In the genomic region with DNA sequence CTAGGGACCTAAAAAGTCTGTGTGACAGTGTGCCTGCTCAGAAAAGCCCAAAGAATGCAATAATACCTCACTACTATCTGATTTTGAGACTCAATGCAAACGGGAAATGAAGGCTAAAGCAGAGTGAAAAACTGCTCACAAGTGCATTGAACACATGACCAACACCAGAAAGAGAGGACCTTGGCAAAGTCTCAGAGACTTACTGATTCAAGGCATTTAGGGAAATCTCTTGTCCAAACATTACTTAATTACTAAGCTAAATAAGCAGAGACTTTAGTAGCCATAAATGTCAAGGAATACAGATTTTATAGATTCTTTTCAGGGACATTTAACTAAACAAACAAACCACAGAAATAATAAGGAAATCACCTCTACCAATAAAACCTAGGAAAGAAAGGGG, we compare ENCODE assay signal across 20 cellular contexts.
A peak's percentile ranks its signal among the peaks of the same experiment; 100 is the strongest.
DNase-seq lines count a peak whose midpoint lies in the region; ATAC-seq, FAIRE-seq and TF ChIP-seq lines count a peak whose summit lies in the region.
"Had no signal": no experiment of that assay in that cellular context is flagged by ENCODE, and none has a peak within 500 bp of the region (broad histone marks: within the 10 kb centered on the region; RNA-seq: fewer than 3 reads in every experiment).

No MANE protein-coding gene starts in this region.

- in situ Hi-C loops in GM12878 (cut with MboI): no loop called here

- no peak overlapping the region for H3K4me2 ChIP-seq in GM12878 (ENCODE audit: control insufficient read depth, insufficient read depth)
- H3K4me2 ChIP-seq: A549, KMS-11 had no signal

- TF ChIP-seq CTCF in GM12878 (IDR thresholded peaks at IDR 0.05 in 2 of 3, conservative IDR thresholded peaks at IDR 0.05 in 1 of 3; ENCODE audit: control insufficient read depth in 2 of 3, extremely low read depth in 1 of 3, insufficient read depth in 1 of 3, low read depth in 3 of 3, low read length in 3 of 3) (no peak), retinal pigment epithelial cell (conservative IDR thresholded peaks at IDR 0.05; ENCODE audit: low read depth, low read length) (no peak), foreskin keratinocyte (conservative IDR thresholded peaks at IDR 0.05) (no peak)

- no peak for TF ChIP-seq RAD21 in GM12878 (IDR thresholded peaks at IDR 0.05; ENCODE audit: insufficient read depth, low read depth, low read length)

- H3K27ac ChIP-seq in GM12878 (ENCODE audit: control insufficient read depth, insufficient read depth) (no peak overlapping the region), foreskin keratinocyte (no peak overlapping the region)
- H3K27ac ChIP-seq: A549, GM23248, HL-60, KMS-11 had no signal

- no peaks in the 10 kb centered on the region; the same call in 2 of the 3 replicates for H3K9me3 ChIP-seq in GM12878 (replicated peaks; ENCODE audit: control insufficient read depth, insufficient read depth, low read length)
- H3K9me3 ChIP-seq: A549, Caco-2 had no signal

- TF ChIP-seq EP300 in GM12878 (IDR thresholded peaks at IDR 0.05; ENCODE audit: borderline replicate concordance in 1 of 2, control insufficient read depth in 1 of 2, low read depth in 2 of 2, low read length in 2 of 2): no peak

- peak; percentile 9 for DNase-seq in HEK293T (ENCODE audit: extremely low spot score)
- DNase-seq in NCI-H69 (lab: John Stamatoyannopoulos, UW): peak; percentile 70
- no peak for DNase-seq in GM12878 (ENCODE audit: low read depth, low spot score)
- DNase-seq in retinal pigment epithelial cell (ENCODE audit: low read depth): peak; percentile 42
- no peak for DNase-seq in NCI-H1105 (lab: John Stamatoyannopoulos, UW)
- DNase-seq in foreskin keratinocyte: no peak
- DNase-seq: AML-193; Caco-2; CD4-positive, alpha-beta T cell; DMS79 treated with DMSO at 0.1 percent for 48 hours; GF-D8; GM23248 had no signal

- intact Hi-C loops in GM12878 (cut with micrococcal nuclease; ENCODE audit: unreplicated experiment): no loop called here

- POLR2A ChIA-PET in HEK293T (lab: Yijun Ruan, JAX) (interaction anchor here (0.6 kb wide), 1 partner anchor 169 kb away, joined by 4 read pairs; no protein-coding TSS in a partner anchor), GM12878 (lab: Charles Lee) (no interaction called here)

- RAD21 ChIA-PET in GM12878 (lab: Charles Lee; ENCODE audit: unreplicated experiment): no interaction called here

- peak; percentile 23 for FAIRE-seq in GM12878 (lab: Jason Lieb, UNC)
- FAIRE-seq: A549, GM19239, H54 had no signal

- H3K4me1 ChIP-seq in GM12878 (ENCODE audit: control insufficient read depth, insufficient read depth, low read length): no peaks in the 10 kb centered on the region
- no peaks in the 10 kb centered on the region for H3K4me1 ChIP-seq in foreskin keratinocyte
- H3K4me1 ChIP-seq: A549, Caco-2 had no signal

- H3K79me2 ChIP-seq in GM12878 (ENCODE audit: control insufficient read depth, insufficient read depth, low read length): no peaks in the 10 kb centered on the region

- TF ChIP-seq POLR2A in GM12878 (IDR thresholded peaks at IDR 0.05; ENCODE audit: low read depth, low read length): no peak

- H3K4me3 ChIP-seq in GM12878: no peak overlapping the region
- no peak overlapping the region for H3K4me3 ChIP-seq in retinal pigment epithelial cell (ENCODE audit: low read length)
- H3K4me3 ChIP-seq: A549, GM23248 had no signal

- no TSS peak for BruUV-seq in GM12878 (replicated peaks; lab: Mats Ljungman, UMichigan)

- no peaks in the 10 kb centered on the region for H3K27me3 ChIP-seq in GM12878 (replicated peaks in 1 of 2; ENCODE audit: control insufficient read depth in 2 of 2, insufficient read depth in 2 of 2, low read length in 1 of 2)
- no peaks in the 10 kb centered on the region for H3K27me3 ChIP-seq in foreskin keratinocyte

- ATAC-seq in GM12878 (no peak), HG03457 (IDR thresholded peaks at IDR 0.05; ENCODE audit: unreplicated experiment) (no peak), GM19328 (IDR thresholded peaks at IDR 0.05; ENCODE audit: unreplicated experiment) (no peak), foreskin keratinocyte (no peak)
- ATAC-seq: A549, HCT116 had no signal

- no peaks in the 10 kb centered on the region; a peak in 1 of 4 replicates for H3K36me3 ChIP-seq in GM12878 (ENCODE audit: control insufficient read depth in 2 of 2, insufficient read depth in 2 of 2, low read length in 1 of 2)

- SMC1A ChIA-PET in GM12878 (lab: Charles Lee; ENCODE audit: uncharacterized antibody, unreplicated experiment): interaction anchor here (1.2 to 2.3 kb wide), 2 partner anchors 213 to 704 kb away, joined by 3 to 8 read pairs; no protein-coding TSS in a partner anchor

- H3K9ac ChIP-seq in GM12878 (ENCODE audit: control insufficient read depth, insufficient read depth, low read length): no peak overlapping the region
- H3K9ac ChIP-seq: GM23248, KMS-11 had no signal

- H2AFZ ChIP-seq in GM12878 (ENCODE audit: control insufficient read depth, low read depth, low read length): no peak overlapping the region
- H2AFZ ChIP-seq: GM23248 had no signal

- CTCF ChIA-PET in HEK293T (lab: Yijun Ruan, JAX) (no interaction called here), GM12878 (lab: Yijun Ruan, JAX) (no interaction called here)

- no peaks in the 10 kb centered on the region for H4K20me1 ChIP-seq in GM12878 (ENCODE audit: control insufficient read depth, insufficient read depth)

- 8% methylated on average over 1 of the region's 1 CpG for WGBS in GM12878 (ENCODE audit: insufficient coverage, insufficient replicate concordance, low lambda C conversion rate, missing lambda C conversion rate)

TF ChIP-seq in HEK293T, 16 proteins besides CTCF, POLR2A, EP300 and RAD21:
- TF ChIP-seq ZNF384 (IDR thresholded peaks at IDR 0.05): no peak
- TF ChIP-seq, protein P1, sequence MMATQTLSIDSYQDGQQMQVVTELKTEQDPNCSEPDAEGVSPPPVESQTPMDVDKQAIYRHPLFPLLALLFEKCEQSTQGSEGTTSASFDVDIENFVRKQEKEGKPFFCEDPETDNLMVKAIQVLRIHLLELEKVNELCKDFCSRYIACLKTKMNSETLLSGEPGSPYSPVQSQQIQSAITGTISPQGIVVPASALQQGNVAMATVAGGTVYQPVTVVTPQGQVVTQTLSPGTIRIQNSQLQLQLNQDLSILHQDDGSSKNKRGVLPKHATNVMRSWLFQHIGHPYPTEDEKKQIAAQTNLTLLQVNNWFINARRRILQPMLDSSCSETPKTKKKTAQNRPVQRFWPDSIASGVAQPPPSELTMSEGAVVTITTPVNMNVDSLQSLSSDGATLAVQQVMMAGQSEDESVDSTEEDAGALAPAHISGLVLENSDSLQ (IDR thresholded peaks at IDR 0.05): peak; percentile 13; the same call in 1 of the 2 replicates

TF ChIP-seq in GM12878, 131 proteins besides CTCF, POLR2A, EP300 and RAD21:
- no peak for TF ChIP-seq NR2C1 (IDR thresholded peaks at IDR 0.05)
- TF ChIP-seq CREM (IDR thresholded peaks at IDR 0.05; ENCODE audit: low read depth): no peak
- TF ChIP-seq SUZ12 (IDR thresholded peaks at IDR 0.05; ENCODE audit: unreplicated experiment): no peak
- TF ChIP-seq CBFB (IDR thresholded peaks at IDR 0.05; ENCODE audit: low read depth): no peak
- TF ChIP-seq MEF2B (IDR thresholded peaks at IDR 0.05; ENCODE audit: partially characterized antibody, poor library complexity, severe bottlenecking): no peak
- TF ChIP-seq ZNF622 (IDR thresholded peaks at IDR 0.05): no peak
- TF ChIP-seq YBX1 (IDR thresholded peaks at IDR 0.05): no peak
- no peak for TF ChIP-seq MEF2A (IDR thresholded peaks at IDR 0.05; ENCODE audit: insufficient read depth, low read depth, low read length)
- TF ChIP-seq, protein P2, sequence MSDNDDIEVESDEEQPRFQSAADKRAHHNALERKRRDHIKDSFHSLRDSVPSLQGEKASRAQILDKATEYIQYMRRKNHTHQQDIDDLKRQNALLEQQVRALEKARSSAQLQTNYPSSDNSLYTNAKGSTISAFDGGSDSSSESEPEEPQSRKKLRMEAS (IDR thresholded peaks at IDR 0.05; ENCODE audit: low read depth, low read length): no peak
- TF ChIP-seq ETV6 (conservative IDR thresholded peaks at IDR 0.05 in 1 of 2, IDR thresholded peaks at IDR 0.05 in 1 of 2; ENCODE audit: borderline replicate concordance in 1 of 2, low read depth in 1 of 2): no peak
- TF ChIP-seq, protein P3, sequence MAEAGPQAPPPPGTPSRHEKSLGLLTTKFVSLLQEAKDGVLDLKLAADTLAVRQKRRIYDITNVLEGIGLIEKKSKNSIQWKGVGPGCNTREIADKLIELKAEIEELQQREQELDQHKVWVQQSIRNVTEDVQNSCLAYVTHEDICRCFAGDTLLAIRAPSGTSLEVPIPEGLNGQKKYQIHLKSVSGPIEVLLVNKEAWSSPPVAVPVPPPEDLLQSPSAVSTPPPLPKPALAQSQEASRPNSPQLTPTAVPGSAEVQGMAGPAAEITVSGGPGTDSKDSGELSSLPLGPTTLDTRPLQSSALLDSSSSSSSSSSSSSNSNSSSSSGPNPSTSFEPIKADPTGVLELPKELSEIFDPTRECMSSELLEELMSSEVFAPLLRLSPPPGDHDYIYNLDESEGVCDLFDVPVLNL (IDR thresholded peaks at IDR 0.05; ENCODE audit: low read depth, low read length): no peak
- no peak for TF ChIP-seq FOXK2 (IDR thresholded peaks at IDR 0.05)
- TF ChIP-seq EZH2 (IDR thresholded peaks at IDR 0.05; ENCODE audit: borderline replicate concordance, control insufficient read depth, low read depth, low read length): no peak
- no peak for TF ChIP-seq IKZF2 (IDR thresholded peaks at IDR 0.05)
- TF ChIP-seq HDAC2 (IDR thresholded peaks at IDR 0.05): no peak
- no peak for TF ChIP-seq NFYA (IDR thresholded peaks at IDR 0.05; ENCODE audit: borderline replicate concordance, low read depth, low read length)

Comparison
In these comparisons a context has a peak if more than half of its experiments do, and no peak if none do; other contexts are left out.
1. DNase-seq: peak in HEK293T (single experiment), NCI-H69 (single experiment) and retinal pigment epithelial cell (single experiment); none in GM12878 (single experiment), NCI-H1105 (single experiment) and foreskin keratinocyte (0 of 2).